In genomic region chr1:15430787-15431570, GRCh38 we compare ENCODE assay signal across 1 cellular context.
TF ChIP-seq lines count a peak whose summit lies in the region.

No MANE protein-coding gene starts in this region.

TF ChIP-seq in A549, 52 proteins besides CTCF, POLR2A, EP300 and RAD21 (continued from another document):
- TF ChIP-seq, protein P1, sequence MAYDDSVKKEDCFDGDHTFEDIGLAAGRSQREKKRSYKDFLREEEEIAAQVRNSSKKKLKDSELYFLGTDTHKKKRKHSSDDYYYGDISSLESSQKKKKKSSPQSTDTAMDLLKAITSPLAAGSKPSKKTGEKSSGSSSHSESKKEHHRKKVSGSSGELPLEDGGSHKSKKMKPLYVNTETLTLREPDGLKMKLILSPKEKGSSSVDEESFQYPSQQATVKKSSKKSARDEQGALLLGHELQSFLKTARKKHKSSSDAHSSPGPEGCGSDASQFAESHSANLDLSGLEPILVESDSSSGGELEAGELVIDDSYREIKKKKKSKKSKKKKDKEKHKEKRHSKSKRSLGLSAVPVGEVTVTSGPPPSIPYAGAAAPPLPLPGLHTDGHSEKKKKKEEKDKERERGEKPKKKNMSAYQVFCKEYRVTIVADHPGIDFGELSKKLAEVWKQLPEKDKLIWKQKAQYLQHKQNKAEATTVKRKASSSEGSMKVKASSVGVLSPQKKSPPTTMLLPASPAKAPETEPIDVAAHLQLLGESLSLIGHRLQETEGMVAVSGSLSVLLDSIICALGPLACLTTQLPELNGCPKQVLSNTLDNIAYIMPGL (CRISPR knock-in tag; IDR thresholded peaks at IDR 0.05; ENCODE audit: borderline replicate concordance): 0 out of 2 replicates have a peak, but pooled peaks have one; percentile 56
- TF ChIP-seq POLR2AphosphoS2 (conservative IDR thresholded peaks at IDR 0.05; ENCODE audit: low read length) (no peak), TFCP2L1 (CRISPR knock-in tag; IDR thresholded peaks at IDR 0.05) (no peak; the same call in 1 of the 2 replicates), HES2 (IDR thresholded peaks at IDR 0.05) (no peak)
- TF ChIP-seq, protein P2, sequence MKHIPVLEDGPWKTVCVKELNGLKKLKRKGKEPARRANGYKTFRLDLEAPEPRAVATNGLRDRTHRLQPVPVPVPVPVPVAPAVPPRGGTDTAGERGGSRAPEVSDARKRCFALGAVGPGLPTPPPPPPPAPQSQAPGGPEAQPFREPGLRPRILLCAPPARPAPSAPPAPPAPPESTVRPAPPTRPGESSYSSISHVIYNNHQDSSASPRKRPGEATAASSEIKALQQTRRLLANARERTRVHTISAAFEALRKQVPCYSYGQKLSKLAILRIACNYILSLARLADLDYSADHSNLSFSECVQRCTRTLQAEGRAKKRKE (CRISPR knock-in tag; IDR thresholded peaks at IDR 0.05; ENCODE audit: low read depth): 0 out of 2 replicates have a peak, but pooled peaks have one; percentile 30
TF ChIP-seq in A549: peak in this region for 4.
